Comparison of ENCODE assay signal across 12 cellular contexts in the genomic region with DNA sequence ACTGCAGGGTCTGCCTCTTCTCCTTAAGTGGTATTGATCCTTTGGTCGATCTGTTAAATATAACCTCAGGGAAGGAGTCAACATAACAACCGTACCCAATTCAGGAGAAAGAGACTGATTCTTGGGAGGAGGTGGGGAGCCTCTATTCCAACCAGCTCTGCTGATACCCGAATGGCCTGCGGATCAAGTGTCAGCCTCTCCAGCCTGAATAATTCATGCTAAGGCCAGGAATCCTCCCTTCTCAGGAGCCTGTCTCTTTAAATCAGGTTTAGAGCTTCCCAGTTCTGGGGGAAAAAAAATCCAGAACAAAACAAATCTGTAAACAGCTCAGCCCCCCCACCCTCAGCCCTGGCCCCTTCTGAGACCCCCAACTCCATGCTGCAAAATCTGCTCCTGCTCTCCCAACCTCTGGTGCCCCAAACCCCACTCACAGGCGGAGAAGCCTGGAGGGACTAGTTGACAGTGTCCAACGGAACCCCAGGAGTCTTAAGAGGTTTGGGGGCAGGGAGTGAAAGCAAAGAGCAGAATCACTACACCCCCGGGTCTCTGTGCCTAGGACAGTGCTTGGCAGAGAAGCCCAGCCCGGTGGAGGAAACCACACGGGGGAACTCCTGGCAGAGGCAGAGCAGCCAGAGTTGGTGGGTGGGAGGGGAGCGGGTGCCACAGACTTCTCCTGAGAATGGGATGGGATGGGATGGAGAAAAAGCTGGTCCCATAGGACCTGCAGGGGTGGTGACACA. TPM values are rescaled to one million over a fixed set of nuclear protein-coding genes. Genes with fewer than 3 reads are reported as not detected.
DNase-seq lines count a peak whose midpoint lies in the region; ATAC-seq and TF ChIP-seq lines count a peak whose summit lies in the region.
"Had no signal": no experiment of that assay in that cellular context is flagged by ENCODE, and none has a peak within 500 bp of the region (broad histone marks: within the 10 kb centered on the region; RNA-seq: fewer than 3 reads in every experiment).

No MANE protein-coding gene starts in this region.

- H3K4me1 Mint-ChIP-seq in activated CD4-positive, alpha-beta T cell treated with anti-CD3 and anti-CD28 coated beads, Interleukin-2, amount 10 ng/mL, durations not matched to agents 24 days and 14 days = peaks cover 6% of the 10 kb centered on the region
- peaks cover 17% of the 10 kb centered on the region for H3K4me1 Mint-ChIP-seq in endothelial cell (ENCODE audit: unreplicated experiment)
- peaks cover 3% of the 10 kb centered on the region for H3K4me1 Mint-ChIP-seq in progenitor cell of endocrine pancreas (ENCODE audit: low read depth)

- no peaks in the 10 kb centered on the region for H3K36me3 ChIP-seq in WERI-Rb-1

- H3K4me3 Mint-ChIP-seq in activated CD4-positive, alpha-beta T cell treated with anti-CD3 and anti-CD28 coated beads, Interleukin-2, amount 10 ng/mL, durations not matched to agents 24 days and 14 days = peak overlapping the region; percentile 82
- H3K4me3 Mint-ChIP-seq in endothelial cell (ENCODE audit: unreplicated experiment) (peak overlapping the region; percentile 87), progenitor cell of endocrine pancreas (ENCODE audit: low read depth) (peak overlapping the region; percentile 63)

- no peak for ATAC-seq in HG02870 (IDR thresholded peaks at IDR 0.05; ENCODE audit: unreplicated experiment)

- no peak for TF ChIP-seq CTCF in WERI-Rb-1 (IDR thresholded peaks at IDR 0.05; ENCODE audit: low read depth, low read length)
- TF ChIP-seq CTCF in endothelial cell (IDR thresholded peaks at IDR 0.05; ENCODE audit: unreplicated experiment) = no peak
- no peak for TF ChIP-seq CTCF in progenitor cell of endocrine pancreas (IDR thresholded peaks at IDR 0.05; ENCODE audit: unreplicated experiment)

- no peaks in the 10 kb centered on the region for H3K9me3 ChIP-seq in WERI-Rb-1 (ENCODE audit: severe bottlenecking)

- H3K9me3 Mint-ChIP-seq in activated CD4-positive, alpha-beta T cell treated with anti-CD3 and anti-CD28 coated beads, Interleukin-2, amount 10 ng/mL, durations not matched to agents 24 days and 14 days = no peaks in the 10 kb centered on the region
- H3K9me3 Mint-ChIP-seq in endothelial cell (ENCODE audit: unreplicated experiment) = no peaks in the 10 kb centered on the region
- H3K9me3 Mint-ChIP-seq in progenitor cell of endocrine pancreas (ENCODE audit: low read depth) = no peaks in the 10 kb centered on the region
- H3K9me3 Mint-ChIP-seq: IgD-negative memory B cell had no signal

- peaks cover 3% of the 10 kb centered on the region for H3K27me3 ChIP-seq in WERI-Rb-1 (ENCODE audit: insufficient read depth, low read depth, severe bottlenecking)

- H3K36me3 Mint-ChIP-seq in activated CD4-positive, alpha-beta T cell treated with anti-CD3 and anti-CD28 coated beads, Interleukin-2, amount 10 ng/mL, durations not matched to agents 24 days and 14 days (ENCODE audit: low read depth) = no peaks in the 10 kb centered on the region
- H3K36me3 Mint-ChIP-seq in endothelial cell (ENCODE audit: low read depth, unreplicated experiment) = peaks cover 4% of the 10 kb centered on the region
- no peaks in the 10 kb centered on the region for H3K36me3 Mint-ChIP-seq in progenitor cell of endocrine pancreas (ENCODE audit: insufficient read depth)
- H3K36me3 Mint-ChIP-seq: IgD-negative memory B cell had no signal

- H3K27ac ChIP-seq in WERI-Rb-1 = no peak overlapping the region

- intact Hi-C loops in activated CD4-positive, alpha-beta T cell treated with anti-CD3 and anti-CD28 coated beads, Interleukin-2, amount 10 ng/mL, durations not matched to agents 24 days and 14 days (cut with micrococcal nuclease) = loop anchor here (2.0 to 5.0 kb wide), 2 partner anchors 291 to 578 kb away; partner anchors contain the start of genes SPCS2, UVRAG and XRRA1

- no peak for DNase-seq in activated CD4-positive, alpha-beta T cell treated with anti-CD3 and anti-CD28 coated beads, Interleukin-2, amount 10 ng/mL, durations not matched to agents 24 days and 14 days
- DNase-seq in activated CD4-positive, alpha-beta T cell treated with anti-CD3 and anti-CD28 coated beads, Interleukin-2, amount 50 U/mL, for 48 hours = no peak
- DNase-seq in WERI-Rb-1 (peak; percentile 5), endothelial cell (ENCODE audit: low spot score) (no peak), progenitor cell of endocrine pancreas (ENCODE audit: low spot score, unreplicated experiment) (no peak), glomerular visceral epithelial cell (ENCODE audit: extremely low spot score) (no peak)
- no peak for DNase-seq in NK-92 treated with Interleukin-12 subunit alpha and Interleukin-12 subunit beta, amount 100 ng/mL, for 24 hours (lab: John Stamatoyannopoulos, UW)
- DNase-seq: ACHN had no signal

- peaks cover 46% of the 10 kb centered on the region for H3K27me3 Mint-ChIP-seq in activated CD4-positive, alpha-beta T cell treated with anti-CD3 and anti-CD28 coated beads, Interleukin-2, amount 10 ng/mL, durations not matched to agents 24 days and 14 days
- peaks cover 23% of the 10 kb centered on the region for H3K27me3 Mint-ChIP-seq in endothelial cell (ENCODE audit: unreplicated experiment)
- peaks cover 72% of the 10 kb centered on the region for H3K27me3 Mint-ChIP-seq in progenitor cell of endocrine pancreas

- no peak overlapping the region for H3K27ac Mint-ChIP-seq in activated CD4-positive, alpha-beta T cell treated with anti-CD3 and anti-CD28 coated beads, Interleukin-2, amount 10 ng/mL, durations not matched to agents 24 days and 14 days
- no peak overlapping the region for H3K27ac Mint-ChIP-seq in endothelial cell (ENCODE audit: unreplicated experiment)
- no peak overlapping the region for H3K27ac Mint-ChIP-seq in progenitor cell of endocrine pancreas
- H3K27ac Mint-ChIP-seq: IgD-negative memory B cell had no signal

- H3K4me3 ChIP-seq in WERI-Rb-1 (ENCODE audit: low read depth, low read length) = no peak overlapping the region

RNA-seq across cellular contexts. Expression of gene TPBGL, which starts 0.9 kb away (rescaled TPM):
- 0.19 and 0.61 TPM in 2 replicates for total RNA-seq in activated CD4-positive, alpha-beta T cell treated with anti-CD3 and anti-CD28 coated beads, Interleukin-2, amount 10 ng/mL, durations not matched to agents 24 days and 14 days
- total RNA-seq in endothelial cell (ENCODE audit: unreplicated experiment) (7.0 TPM), progenitor cell of endocrine pancreas (0.11 TPM in 1 of 2 replicates, not detected in the other)
- total RNA-seq: frontal cortex, urinary bladder had no signal
